Comparison of ENCODE assay signal across 8 cellular contexts in genomic region chr9:100427366-100428263, GRCh38. TPM values are rescaled to one million over a fixed set of nuclear protein-coding genes. Genes with fewer than 3 reads are reported as not detected.
DNase-seq lines count a peak whose midpoint lies in the region; ATAC-seq and TF ChIP-seq lines count a peak whose summit lies in the region.

No MANE protein-coding gene starts in this region.

- peak overlapping the region; percentile 61 for H3K27ac Mint-ChIP-seq in T-helper 2 cell treated with Interferon-gamma antibody and Interleukin-4, amounts not matched to agents 5 μg/mL and 100 μg/mL, for 36 hours

- no peaks in the 10 kb centered on the region for H3K36me3 ChIP-seq in ES-I3 (ENCODE audit: insufficient read depth, low read length)

- no peaks in the 10 kb centered on the region for H3K9me3 ChIP-seq in ES-I3 (ENCODE audit: control insufficient read depth, insufficient read depth, low read length)

- no peak for TF ChIP-seq CTCF in coronary artery (IDR thresholded peaks at IDR 0.05)
- no peak for TF ChIP-seq CTCF in GM10266 (IDR thresholded peaks at IDR 0.05; ENCODE audit: control insufficient read depth, insufficient read depth, low read depth, missing control alignments)

- peaks cover 25% of the 10 kb centered on the region for H3K4me1 Mint-ChIP-seq in T-helper 2 cell treated with Interferon-gamma antibody and Interleukin-4, amounts not matched to agents 5 μg/mL and 100 μg/mL, for 36 hours (ENCODE audit: low read depth)

- no peak for DNase-seq in Jurkat, Clone E6-1 (ENCODE audit: low read depth, low spot score)
- no peak for DNase-seq in T-helper 2 cell treated with Interferon-gamma antibody and Interleukin-4, amounts not matched to agents 5 μg/mL and 100 μg/mL, for 36 hours (ENCODE audit: low spot score)
- DNase-seq in coronary artery (ENCODE audit: low spot score) (no peak), left kidney (ENCODE audit: low read depth, low spot score) (peak; percentile 90), GM10266 (ENCODE audit: extremely low spot score) (no peak)
- peak; percentile 8 for DNase-seq in stimulated activated CD4-positive, alpha-beta T cell treated with anti-CD3 and anti-CD28 coated beads, Interleukin-1b, Interleukin-23, amount 100 ng/mL, for 48 hours

- H3K9ac ChIP-seq in ES-I3 (ENCODE audit: low read depth, low read length): peak overlapping the region; percentile 66

- H3K9me3 Mint-ChIP-seq in T-helper 2 cell treated with Interferon-gamma antibody and Interleukin-4, amounts not matched to agents 5 μg/mL and 100 μg/mL, for 36 hours: no peaks in the 10 kb centered on the region

- peak overlapping the region; percentile 67 for H3K4me3 ChIP-seq in Jurkat, Clone E6-1 (ENCODE audit: low read length)
- H3K4me3 ChIP-seq in coronary artery: peak overlapping the region; percentile 76

- peak overlapping the region; percentile 79 for H3K4me3 Mint-ChIP-seq in T-helper 2 cell treated with Interferon-gamma antibody and Interleukin-4, amounts not matched to agents 5 μg/mL and 100 μg/mL, for 36 hours

- ATAC-seq in GM21786 (IDR thresholded peaks at IDR 0.05; ENCODE audit: unreplicated experiment): peak; percentile 53

- H3K4me1 ChIP-seq in ES-I3 (ENCODE audit: insufficient read depth, low read length): peaks cover 17% of the 10 kb centered on the region

- peaks cover 6% of the 10 kb centered on the region for H3K27me3 Mint-ChIP-seq in T-helper 2 cell treated with Interferon-gamma antibody and Interleukin-4, amounts not matched to agents 5 μg/mL and 100 μg/mL, for 36 hours (ENCODE audit: low read depth)

- peak overlapping the region; percentile 83 to 93 for H3K27ac ChIP-seq in coronary artery

- peaks cover 4% of the 10 kb centered on the region for H3K36me3 Mint-ChIP-seq in T-helper 2 cell treated with Interferon-gamma antibody and Interleukin-4, amounts not matched to agents 5 μg/mL and 100 μg/mL, for 36 hours (ENCODE audit: low read depth)

RNA-seq across cellular contexts. Expression of gene MSANTD3, which starts 0.7 kb away (rescaled TPM):
- polyA plus RNA-seq in Jurkat, Clone E6-1 (2012; ENCODE audit: insufficient read depth, insufficient read length): 23.9 TPM

RNA-seq across cellular contexts. Expression of gene TMEFF1, which starts 45.3 kb away (rescaled TPM):
- 5.7 TPM for polyA plus RNA-seq in Jurkat, Clone E6-1 (2012; ENCODE audit: insufficient read depth, insufficient read length)

Comparison
In these comparisons a context has a peak if more than half of its experiments do, and no peak if none do; other contexts are left out.
1. DNase-seq: peak in left kidney (single experiment) and stimulated activated CD4-positive, alpha-beta T cell treated with anti-CD3 and anti-CD28 coated beads, Interleukin-1b, Interleukin-23, amount 100 ng/mL, for 48 hours (single experiment); none in Jurkat, Clone E6-1 (single experiment), T-helper 2 cell treated with Interferon-gamma antibody and Interleukin-4, amounts not matched to agents 5 μg/mL and 100 μg/mL, for 36 hours (single experiment), coronary artery (single experiment) and GM10266 (single experiment).